8 cellular contexts compared by ENCODE assay signal in genomic region chr4:88054909-88055308, GRCh38. TPM values are rescaled to one million over a fixed set of nuclear protein-coding genes. Genes with fewer than 3 reads are reported as not detected.
DNase-seq lines count a peak whose midpoint lies in the region; ATAC-seq and TF ChIP-seq lines count a peak whose summit lies in the region.

No MANE protein-coding gene starts in this region.

- no peaks in the 10 kb centered on the region for H4K20me1 ChIP-seq in smooth muscle cell (ENCODE audit: low read depth)

- H3K4me3 ChIP-seq in smooth muscle cell: no peak overlapping the region

- peak; percentile 53 for ATAC-seq in HG02623 (IDR thresholded peaks at IDR 0.05; ENCODE audit: unreplicated experiment)
- ATAC-seq in foreskin keratinocyte: peak; percentile 68

- no peaks in the 10 kb centered on the region for H3F3A ChIP-seq in smooth muscle cell (ENCODE audit: low read depth)

- in situ Hi-C loops in G401 (cut with HindIII; ENCODE audit: low sequenced_read_pairs): no loop called here

- peak; percentile 40 for DNase-seq in G401 (ENCODE audit: low spot score)
- peak; percentile 4 for DNase-seq in SK-N-DZ (ENCODE audit: low spot score)
- peak in 1 of 2 donors; percentile 35 for DNase-seq in foreskin keratinocyte
- no peak for DNase-seq in smooth muscle cell (lab: John Stamatoyannopoulos, UW; ENCODE audit: unreplicated experiment)
- no peak for DNase-seq in effector CD4-positive, alpha-beta T cell
- no peak for DNase-seq in activated CD4-positive, alpha-beta T cell treated with anti-CD3 and anti-CD28 coated beads for 1 hour
- DNase-seq in T-helper 9 cell: no peak

- H3K27ac ChIP-seq in foreskin keratinocyte: no peak overlapping the region
- no peak overlapping the region for H3K27ac ChIP-seq in smooth muscle cell (ENCODE audit: low read depth)

- H3K27me3 ChIP-seq in foreskin keratinocyte (no peaks in the 10 kb centered on the region), smooth muscle cell (ENCODE audit: low read depth) (no peaks in the 10 kb centered on the region)

- WGBS in smooth muscle cell (ENCODE audit: low lambda C conversion rate): 100% methylated on average over 2 of the region's 2 CpGs

- H3K9ac ChIP-seq in smooth muscle cell (ENCODE audit: low read depth): no peak overlapping the region

- no peak overlapping the region for H2AFZ ChIP-seq in smooth muscle cell (ENCODE audit: low read depth)

- H3K79me2 ChIP-seq in smooth muscle cell (ENCODE audit: low read depth): no peaks in the 10 kb centered on the region

- peak; percentile 70 for TF ChIP-seq CTCF in foreskin keratinocyte (conservative IDR thresholded peaks at IDR 0.05)
- peak; percentile 41 for TF ChIP-seq CTCF in smooth muscle cell (IDR thresholded peaks at IDR 0.05; ENCODE audit: borderline replicate concordance, insufficient read depth, poor library complexity, severe bottlenecking)

- H3K4me1 ChIP-seq in foreskin keratinocyte (no peaks in the 10 kb centered on the region), smooth muscle cell (ENCODE audit: low read depth) (no peaks in the 10 kb centered on the region)

- H3K36me3 ChIP-seq in smooth muscle cell (ENCODE audit: low read depth): no peaks in the 10 kb centered on the region

- H3K4me2 ChIP-seq in smooth muscle cell: no peak overlapping the region

- H3K9me3 ChIP-seq in smooth muscle cell (replicated peaks; ENCODE audit: low read depth): no peaks in the 10 kb centered on the region

RNA-seq across cellular contexts. Expression of gene PKD2, which starts 47.5 kb away (rescaled TPM):
- 16.7 and 46.4 TPM in 2 replicates for total RNA-seq in G401 (2014; rRNA removed; shearing (Covaris generic))
- polyA plus RNA-seq in SK-N-DZ (2014; cell fraction: cytosol; rRNA removed): 9.7 and 10.9 TPM in 2 replicates
- polyA plus RNA-seq in SK-N-DZ (2014; cell fraction: nucleus; rRNA removed): 39.9 and 41.0 TPM in 2 replicates
- 22.9 and 26.5 TPM in 2 replicates for total RNA-seq in foreskin keratinocyte
- polyA plus RNA-seq in foreskin keratinocyte: 4.8 and 5.9 TPM in 2 replicates
- 40.6 and 41.4 TPM in 2 replicates for total RNA-seq in smooth muscle cell
- polyA plus RNA-seq in smooth muscle cell: 13.1 and 19.8 TPM in 2 replicates

Comparison
In these comparisons a context has a peak if more than half of its experiments do, and no peak if none do; other contexts are left out.
1. DNase-seq: peak in G401 (single experiment) and SK-N-DZ (single experiment); none in smooth muscle cell (single experiment), effector CD4-positive, alpha-beta T cell (single experiment), activated CD4-positive, alpha-beta T cell treated with anti-CD3 and anti-CD28 coated beads for 1 hour (single experiment) and T-helper 9 cell (single experiment).